In genomic region chr20:32204485-32205115, GRCh38 we compare ENCODE assay signal across 9 cellular contexts. TPM values are rescaled to one million over a fixed set of nuclear protein-coding genes. Genes with fewer than 3 reads are reported as not detected.
DNase-seq lines count a peak whose midpoint lies in the region; ATAC-seq, FAIRE-seq and TF ChIP-seq lines count a peak whose summit lies in the region.
"Had no signal": no experiment of that assay in that cellular context is flagged by ENCODE, and none has a peak within 500 bp of the region (broad histone marks: within the 10 kb centered on the region; RNA-seq: fewer than 3 reads in every experiment).

No MANE protein-coding gene starts in this region.

- no peaks in the 10 kb centered on the region for H3K27me3 ChIP-seq in foreskin keratinocyte
- no peaks in the 10 kb centered on the region for H3K27me3 ChIP-seq in small intestine (ENCODE audit: control insufficient read depth in 2 of 2, insufficient read depth in 2 of 2, low read length in 2 of 2)

- H3K4me3 ChIP-seq in GM08714 (ENCODE audit: low read length) (peak overlapping the region; percentile 18; the same call in 1 of the 2 replicates), SK-N-MC (peak overlapping the region; percentile 99; the same call in 1 of the 2 replicates), small intestine (ENCODE audit: low read depth in 1 of 2, low read length in 2 of 2) (peak overlapping the region in 1 of 2 donors; percentile 99)

- H3K36me3 ChIP-seq in SK-N-MC (ENCODE audit: insufficient read depth, low read length) (peaks cover 56% of the 10 kb centered on the region), small intestine (ENCODE audit: control insufficient read depth in 2 of 2, insufficient read depth in 2 of 2, low read length in 2 of 2) (peaks cover 9 to 11% of the 10 kb centered on the region in 2 donors)

- no peak for FAIRE-seq in small intestine (lab: Jason Lieb, UNC)
- FAIRE-seq: frontal cortex had no signal

- H3K4me1 ChIP-seq in foreskin keratinocyte = peaks cover 31% of the 10 kb centered on the region
- H3K4me1 ChIP-seq in small intestine (ENCODE audit: control insufficient read depth in 2 of 2, insufficient read depth in 1 of 2, low read depth in 1 of 2, low read length in 1 of 2) = peaks cover 8 to 14% of the 10 kb centered on the region in 2 donors

- H3K9me3 ChIP-seq in SK-N-MC (ENCODE audit: low read depth, low read length) (no peaks in the 10 kb centered on the region), small intestine (ENCODE audit: control insufficient read depth, low read depth) (no peaks in the 10 kb centered on the region)

- WGBS in small intestine, 3 donors = 7 to 55% (median 26%) methylated on average over 2 of the region's 2 CpGs

- peak overlapping the region; percentile 100 for H3K9ac ChIP-seq in SK-N-MC (ENCODE audit: insufficient read length)

- no peak for DNase-seq in SK-N-MC (ENCODE audit: low read depth, low spot score)
- DNase-seq in foreskin keratinocyte = no peak
- peak; percentile 63 for DNase-seq in small intestine
- no peak for DNase-seq in left lobe of liver (ENCODE audit: low spot score)
- DNase-seq: NCI-H2171 had no signal

- H3K27ac ChIP-seq in SK-N-MC (peak overlapping the region; percentile 29; the same call in 1 of the 2 replicates), foreskin keratinocyte (peak overlapping the region; percentile 92), small intestine (ENCODE audit: low read depth in 1 of 2, low read length in 1 of 2) (peak overlapping the region; percentile 73 to 88)

- TF ChIP-seq CTCF in foreskin keratinocyte (conservative IDR thresholded peaks at IDR 0.05) = no peak

- ATAC-seq in foreskin keratinocyte = no peak
- no peak for ATAC-seq in left lobe of liver
- ATAC-seq in GM18867 (IDR thresholded peaks at IDR 0.05; ENCODE audit: unreplicated experiment) = no peak
- no peak for ATAC-seq in HG02970 (IDR thresholded peaks at IDR 0.05; ENCODE audit: low FRiP score, unreplicated experiment)

RNA-seq across cellular contexts. Expression of gene PLAGL2, which starts 2.9 kb away (rescaled TPM):
- total RNA-seq in foreskin keratinocyte (11.6 and 12.3 TPM in 2 replicates), left lobe of liver (2.8 TPM)
- polyA plus RNA-seq in foreskin keratinocyte (5.6 and 6.3 TPM in 2 replicates), small intestine (10 to 100 TPM in 1 of 3 donors, 1 to 10 TPM in 2; 3.2 to 10.5 (median 6.7) TPM)

RNA-seq across cellular contexts. Expression of gene POFUT1, which starts 3.1 kb away (rescaled TPM):
- total RNA-seq in foreskin keratinocyte (35.3 and 35.9 TPM in 2 replicates), left lobe of liver (39.2 TPM)
- polyA plus RNA-seq in foreskin keratinocyte (13.3 and 16.8 TPM in 2 replicates), small intestine (10 to 100 TPM; 11.1 to 29.8 (median 12.1) TPM)

Comparison
In these comparisons a context has a peak if more than half of its experiments do, and no peak if none do; other contexts are left out.
1. H3K27ac ChIP-seq: peak in every context shown above with its lines; median percentile 92 in foreskin keratinocyte; 80 in small intestine; 29 in SK-N-MC.